In the genomic region with DNA sequence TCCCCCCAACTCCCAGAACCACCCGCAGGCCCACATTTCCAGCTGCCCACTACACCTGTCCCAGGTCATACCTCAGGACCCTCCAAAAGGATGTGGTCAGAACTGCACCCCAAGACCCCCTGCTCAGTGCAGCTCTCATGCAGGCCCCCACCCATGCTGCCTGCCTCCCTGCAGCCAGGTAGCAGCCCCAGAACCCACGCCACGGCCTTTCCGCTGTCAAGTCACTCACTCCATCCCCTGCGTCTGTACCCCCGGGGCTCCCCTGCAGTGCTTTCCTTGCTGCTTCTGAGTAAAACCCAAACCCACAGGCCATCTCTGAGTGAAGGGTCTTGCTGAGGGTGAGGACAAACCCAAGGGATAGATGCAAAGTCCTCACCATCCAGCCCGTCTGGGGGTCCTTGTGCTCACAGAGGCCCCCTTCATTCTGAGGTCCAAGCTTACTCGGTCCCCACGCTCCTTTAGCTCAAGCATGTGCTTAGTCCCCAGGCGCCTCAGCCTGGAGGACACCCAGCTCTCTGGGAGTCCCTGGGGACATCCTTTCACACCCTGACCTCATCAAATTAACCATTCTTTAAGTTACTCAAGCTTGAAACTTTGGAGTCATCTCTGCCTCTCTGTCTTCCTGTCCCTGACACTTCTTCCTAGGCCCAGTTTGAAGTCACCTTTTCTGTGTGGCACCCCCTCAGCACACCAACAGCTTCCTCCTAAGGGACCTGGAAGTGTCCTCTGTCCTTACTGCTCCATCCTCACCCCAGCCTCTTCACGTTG, we compare ENCODE assay signal across 1 cellular context.
TF ChIP-seq lines count a peak whose summit lies in the region.

No MANE protein-coding gene starts in this region.

TF ChIP-seq in HepG2, 621 proteins besides CTCF, POLR2A, EP300 and RAD21:
- TF ChIP-seq, protein P1, sequence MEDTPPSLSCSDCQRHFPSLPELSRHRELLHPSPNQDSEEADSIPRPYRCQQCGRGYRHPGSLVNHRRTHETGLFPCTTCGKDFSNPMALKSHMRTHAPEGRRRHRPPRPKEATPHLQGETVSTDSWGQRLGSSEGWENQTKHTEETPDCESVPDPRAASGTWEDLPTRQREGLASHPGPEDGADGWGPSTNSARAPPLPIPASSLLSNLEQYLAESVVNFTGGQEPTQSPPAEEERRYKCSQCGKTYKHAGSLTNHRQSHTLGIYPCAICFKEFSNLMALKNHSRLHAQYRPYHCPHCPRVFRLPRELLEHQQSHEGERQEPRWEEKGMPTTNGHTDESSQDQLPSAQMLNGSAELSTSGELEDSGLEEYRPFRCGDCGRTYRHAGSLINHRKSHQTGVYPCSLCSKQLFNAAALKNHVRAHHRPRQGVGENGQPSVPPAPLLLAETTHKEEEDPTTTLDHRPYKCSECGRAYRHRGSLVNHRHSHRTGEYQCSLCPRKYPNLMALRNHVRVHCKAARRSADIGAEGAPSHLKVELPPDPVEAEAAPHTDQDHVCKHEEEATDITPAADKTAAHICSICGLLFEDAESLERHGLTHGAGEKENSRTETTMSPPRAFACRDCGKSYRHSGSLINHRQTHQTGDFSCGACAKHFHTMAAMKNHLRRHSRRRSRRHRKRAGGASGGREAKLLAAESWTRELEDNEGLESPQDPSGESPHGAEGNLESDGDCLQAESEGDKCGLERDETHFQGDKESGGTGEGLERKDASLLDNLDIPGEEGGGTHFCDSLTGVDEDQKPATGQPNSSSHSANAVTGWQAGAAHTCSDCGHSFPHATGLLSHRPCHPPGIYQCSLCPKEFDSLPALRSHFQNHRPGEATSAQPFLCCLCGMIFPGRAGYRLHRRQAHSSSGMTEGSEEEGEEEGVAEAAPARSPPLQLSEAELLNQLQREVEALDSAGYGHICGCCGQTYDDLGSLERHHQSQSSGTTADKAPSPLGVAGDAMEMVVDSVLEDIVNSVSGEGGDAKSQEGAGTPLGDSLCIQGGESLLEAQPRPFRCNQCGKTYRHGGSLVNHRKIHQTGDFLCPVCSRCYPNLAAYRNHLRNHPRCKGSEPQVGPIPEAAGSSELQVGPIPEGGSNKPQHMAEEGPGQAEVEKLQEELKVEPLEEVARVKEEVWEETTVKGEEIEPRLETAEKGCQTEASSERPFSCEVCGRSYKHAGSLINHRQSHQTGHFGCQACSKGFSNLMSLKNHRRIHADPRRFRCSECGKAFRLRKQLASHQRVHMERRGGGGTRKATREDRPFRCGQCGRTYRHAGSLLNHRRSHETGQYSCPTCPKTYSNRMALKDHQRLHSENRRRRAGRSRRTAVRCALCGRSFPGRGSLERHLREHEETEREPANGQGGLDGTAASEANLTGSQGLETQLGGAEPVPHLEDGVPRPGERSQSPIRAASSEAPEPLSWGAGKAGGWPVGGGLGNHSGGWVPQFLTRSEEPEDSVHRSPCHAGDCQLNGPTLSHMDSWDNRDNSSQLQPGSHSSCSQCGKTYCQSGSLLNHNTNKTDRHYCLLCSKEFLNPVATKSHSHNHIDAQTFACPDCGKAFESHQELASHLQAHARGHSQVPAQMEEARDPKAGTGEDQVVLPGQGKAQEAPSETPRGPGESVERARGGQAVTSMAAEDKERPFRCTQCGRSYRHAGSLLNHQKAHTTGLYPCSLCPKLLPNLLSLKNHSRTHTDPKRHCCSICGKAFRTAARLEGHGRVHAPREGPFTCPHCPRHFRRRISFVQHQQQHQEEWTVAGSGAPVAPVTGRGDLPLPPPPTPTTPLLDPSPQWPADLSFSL (CRISPR knock-in tag; IDR thresholded peaks at IDR 0.05), result no peak
- TF ChIP-seq MYC (CRISPR knock-in tag; IDR thresholded peaks at IDR 0.05; ENCODE audit: borderline replicate concordance), result no peak
- TF ChIP-seq ZMYM3 (CRISPR knock-in tag; IDR thresholded peaks at IDR 0.05), result no peak
- TF ChIP-seq ZNF260 (CRISPR knock-in tag; IDR thresholded peaks at IDR 0.05; ENCODE audit: borderline replicate concordance, low read depth), result no peak
- TF ChIP-seq HNF4A (CRISPR knock-in tag; IDR thresholded peaks at IDR 0.05), result no peak
- TF ChIP-seq, protein P2, sequence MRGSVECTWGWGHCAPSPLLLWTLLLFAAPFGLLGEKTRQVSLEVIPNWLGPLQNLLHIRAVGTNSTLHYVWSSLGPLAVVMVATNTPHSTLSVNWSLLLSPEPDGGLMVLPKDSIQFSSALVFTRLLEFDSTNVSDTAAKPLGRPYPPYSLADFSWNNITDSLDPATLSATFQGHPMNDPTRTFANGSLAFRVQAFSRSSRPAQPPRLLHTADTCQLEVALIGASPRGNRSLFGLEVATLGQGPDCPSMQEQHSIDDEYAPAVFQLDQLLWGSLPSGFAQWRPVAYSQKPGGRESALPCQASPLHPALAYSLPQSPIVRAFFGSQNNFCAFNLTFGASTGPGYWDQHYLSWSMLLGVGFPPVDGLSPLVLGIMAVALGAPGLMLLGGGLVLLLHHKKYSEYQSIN (CRISPR knock-in tag; IDR thresholded peaks at IDR 0.05; ENCODE audit: borderline replicate concordance), result no peak
- TF ChIP-seq ZSCAN22 (CRISPR knock-in tag; IDR thresholded peaks at IDR 0.05), result no peak
- TF ChIP-seq CREM (IDR thresholded peaks at IDR 0.05), result no peak
- TF ChIP-seq CREM (CRISPR knock-in tag; IDR thresholded peaks at IDR 0.05), result no peak
- TF ChIP-seq, protein P3, sequence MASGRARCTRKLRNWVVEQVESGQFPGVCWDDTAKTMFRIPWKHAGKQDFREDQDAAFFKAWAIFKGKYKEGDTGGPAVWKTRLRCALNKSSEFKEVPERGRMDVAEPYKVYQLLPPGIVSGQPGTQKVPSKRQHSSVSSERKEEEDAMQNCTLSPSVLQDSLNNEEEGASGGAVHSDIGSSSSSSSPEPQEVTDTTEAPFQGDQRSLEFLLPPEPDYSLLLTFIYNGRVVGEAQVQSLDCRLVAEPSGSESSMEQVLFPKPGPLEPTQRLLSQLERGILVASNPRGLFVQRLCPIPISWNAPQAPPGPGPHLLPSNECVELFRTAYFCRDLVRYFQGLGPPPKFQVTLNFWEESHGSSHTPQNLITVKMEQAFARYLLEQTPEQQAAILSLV (CRISPR knock-in tag; IDR thresholded peaks at IDR 0.05; ENCODE audit: borderline replicate concordance), result no peak
